ENCODE assay signal across 28 cellular contexts in genomic region chr3:43729707-43730399, GRCh38. TPM values are rescaled to one million over a fixed set of nuclear protein-coding genes. Genes with fewer than 3 reads are reported as not detected.
A peak's percentile ranks its signal among the peaks of the same experiment; 100 is the strongest.
DNase-seq lines count a peak whose midpoint lies in the region; ATAC-seq and TF ChIP-seq lines count a peak whose summit lies in the region.
"Had no signal": no experiment of that assay in that cellular context is flagged by ENCODE, and none has a peak within 500 bp of the region (broad histone marks: within the 10 kb centered on the region; RNA-seq: fewer than 3 reads in every experiment).

No MANE protein-coding gene starts in this region.

- H3K9me2 ChIP-seq in SK-N-SH, result no peaks in the 10 kb centered on the region

- H4K8ac ChIP-seq in neuronal stem cell (ENCODE audit: low read depth, low read length), result no peak overlapping the region

- H3K4ac ChIP-seq in neuronal stem cell (ENCODE audit: low read length), result no peak overlapping the region

- H2BK12ac ChIP-seq in neuronal stem cell (ENCODE audit: low read length), result no peak overlapping the region

- H2AK5ac ChIP-seq in neuronal stem cell (ENCODE audit: low read depth, low read length), result no peak overlapping the region

- H3K9me3 Mint-ChIP-seq in MCF 10A (ENCODE audit: unreplicated experiment), result no peaks in the 10 kb centered on the region
- H3K9me3 Mint-ChIP-seq: activated CD4-positive, alpha-beta T cell treated with anti-CD3 and anti-CD28 coated beads, Interleukin-2, amount 10 ng/mL, durations not matched to agents 7 days and 5 days; activated naive CD8-positive, alpha-beta T cell treated with anti-CD3 and anti-CD28 coated beads for 36 hours; natural killer cell treated with Interleukin-12 subunit alpha and Interleukin-12 subunit beta and Interleukin-15 and Interleukin-18, amount 100 ng/mL, for 72 hours had no signal

- H2AFZ ChIP-seq in mammary epithelial cell (ENCODE audit: low read depth, low read length) (no peak overlapping the region), neuronal stem cell (ENCODE audit: low read length) (no peak overlapping the region), SK-N-SH (ENCODE audit: low read depth) (no peak overlapping the region)
- H2AFZ ChIP-seq: parathyroid adenoma had no signal

- no peak overlapping the region for H2BK120ac ChIP-seq in neuronal stem cell (ENCODE audit: low read depth, low read length)

- dilution Hi-C loops in mammary epithelial cell (cut with HindIII; ENCODE audit: low sequenced_read_pairs), result no loop called here

- H3K23ac ChIP-seq in neuronal stem cell (ENCODE audit: low read depth, low read length, poor library complexity), result peak overlapping the region; percentile 44

- no peak overlapping the region for H3K4me2 ChIP-seq in mammary epithelial cell (ENCODE audit: insufficient read depth, low read depth, low read length)
- no peak overlapping the region for H3K4me2 ChIP-seq in neuronal stem cell (ENCODE audit: insufficient read depth, low read length, poor library complexity, severe bottlenecking)
- H3K4me2 ChIP-seq in SK-N-SH, result no peak overlapping the region
- H3K4me2 ChIP-seq: A549, smooth muscle cell had no signal

- no peak for TF ChIP-seq EP300 in esophagus muscularis mucosa (IDR thresholded peaks at IDR 0.05)
- no peak for TF ChIP-seq EP300 in SK-N-SH (IDR thresholded peaks at IDR 0.05; ENCODE audit: borderline replicate concordance in 1 of 2, low read depth in 1 of 2, low read length in 1 of 2)

- H3K36me3 Mint-ChIP-seq in MCF 10A (ENCODE audit: insufficient read depth, unreplicated experiment), result peaks cover 44% of the 10 kb centered on the region
- H3K36me3 Mint-ChIP-seq: WTC11 had no signal

- no peaks in the 10 kb centered on the region for H3K79me1 ChIP-seq in neuronal stem cell (ENCODE audit: low read depth, low read length)

- H3K9ac ChIP-seq in mammary epithelial cell (ENCODE audit: insufficient read depth, low read length) (no peak overlapping the region), neuronal stem cell (ENCODE audit: low read depth, low read length, poor library complexity) (no peak overlapping the region), SK-N-SH (no peak overlapping the region)
- H3K9ac ChIP-seq: parathyroid adenoma had no signal

- peaks cover 7% of the 10 kb centered on the region for H3K4me1 ChIP-seq in mammary epithelial cell (ENCODE audit: insufficient read depth, low read length)
- peaks cover 10 to 18% (median 12%) of the 10 kb centered on the region in 4 donors for H3K4me1 ChIP-seq in esophagus muscularis mucosa
- H3K4me1 ChIP-seq in neuronal stem cell (ENCODE audit: control insufficient read depth in 2 of 2, insufficient read depth in 1 of 2, low read depth in 1 of 2, low read length in 2 of 2), result peaks cover 0 to 2% of the 10 kb centered on the region in 2 donors
- H3K4me1 ChIP-seq in SK-N-SH (ENCODE audit: control insufficient read depth in 1 of 2, insufficient read depth in 2 of 2, low read depth in 1 of 2, low read length in 1 of 2), result 0 out of 4 replicates have a peak, but pooled peaks cover 0 to 4% of the 10 kb centered on the region in 2 experiments
- H3K4me1 ChIP-seq: A549, parathyroid adenoma, vagina had no signal

- peak; percentile 22 for DNase-seq in MCF 10A (ENCODE audit: unreplicated experiment)
- DNase-seq in mammary epithelial cell, result no peak
- peak; percentile 64 for DNase-seq in esophagus muscularis mucosa (ENCODE audit: extremely low spot score)
- DNase-seq in neuronal stem cell (ENCODE audit: low spot score), result no peak
- DNase-seq in RPMI8226, result no peak
- DNase-seq in SK-N-SH, result no peak
- DNase-seq in GDM1 (lab: John Stamatoyannopoulos, UW), result no peak
- DNase-seq: activated CD4-positive, alpha-beta T cell treated with anti-CD3 and anti-CD28 coated beads, Interleukin-2, amount 10 ng/mL, durations not matched to agents 7 days and 5 days; activated effector memory CD4-positive, alpha-beta T cell treated with Interleukin-2 at 50 U/mL for 16 hours; activated naive CD8-positive, alpha-beta T cell treated with anti-CD3 and anti-CD28 coated beads for 36 hours; anterior cingulate cortex; DND-41; effector CD4-positive, alpha-beta T cell; islet precursor cell; NCI-H1436 treated with DMSO at 0.1 percent for 48 hours; NCI-H2171 treated with DMSO at 0.1 percent for 48 hours; NCI-H524; stimulated activated naive CD4-positive, alpha-beta T cell treated with Interleukin-2 at 50 U/mL for 16 hours; T-helper 1 cell had no signal

- H2BK15ac ChIP-seq in neuronal stem cell (ENCODE audit: low read length), result no peak overlapping the region

- in situ Hi-C loops in mammary epithelial cell (cut with MboI; ENCODE audit: low sequenced_read_pairs in 2 of 2), result no loop called here

- intact Hi-C loops in MCF 10A (cut with micrococcal nuclease), result no loop called here
- intact Hi-C loops in mammary epithelial cell (cut with micrococcal nuclease), result no loop called here
- intact Hi-C loops in esophagus muscularis mucosa (cut with DNase I), result no loop called here

- H3K27me3 ChIP-seq in mammary epithelial cell (ENCODE audit: insufficient read depth, low read length) (no peaks in the 10 kb centered on the region), esophagus muscularis mucosa (no peaks in the 10 kb centered on the region), neuronal stem cell (ENCODE audit: control insufficient read depth in 3 of 3, insufficient read depth in 3 of 3, low read depth in 1 of 3, low read length in 3 of 3) (no peaks in the 10 kb centered on the region), SK-N-SH (ENCODE audit: insufficient read depth) (no peaks in the 10 kb centered on the region)
- H3K27me3 ChIP-seq: right atrium auricular region, vagina had no signal

- H3F3A ChIP-seq in SK-N-SH (replicated peaks; ENCODE audit: insufficient read depth), result no peaks in the 10 kb centered on the region

- no peak for TF ChIP-seq RAD21 in SK-N-SH (IDR thresholded peaks at IDR 0.05; ENCODE audit: low read length)

- no peak for TF ChIP-seq POLR2A in esophagus muscularis mucosa (IDR thresholded peaks at IDR 0.05; ENCODE audit: low read depth)

- TF ChIP-seq CTCF in MCF 10A (IDR thresholded peaks at IDR 0.05; ENCODE audit: unreplicated experiment) (no peak), mammary epithelial cell (conservative IDR thresholded peaks at IDR 0.05 in 1 of 2, IDR thresholded peaks at IDR 0.05 in 1 of 2; ENCODE audit: extremely low read depth in 1 of 2, insufficient read depth in 1 of 2, low read depth in 1 of 2, low read length in 2 of 2) (no peak), esophagus muscularis mucosa (IDR thresholded peaks at IDR 0.05) (no peak), SK-N-SH (IDR thresholded peaks at IDR 0.05) (no peak)

- H3K79me2 ChIP-seq in mammary epithelial cell (ENCODE audit: insufficient read depth, low read length) (no peaks in the 10 kb centered on the region), SK-N-SH (ENCODE audit: insufficient read depth) (no peaks in the 10 kb centered on the region)
- H3K79me2 ChIP-seq: parathyroid adenoma had no signal

- no peaks in the 10 kb centered on the region for H3K36me3 ChIP-seq in mammary epithelial cell (ENCODE audit: insufficient read depth, low read length)
- peaks cover 0 to 14% (median 6%) of the 10 kb centered on the region in 4 donors for H3K36me3 ChIP-seq in esophagus muscularis mucosa
- no peaks in the 10 kb centered on the region for H3K36me3 ChIP-seq in neuronal stem cell (replicated peaks in 1 of 2; ENCODE audit: control insufficient read depth in 2 of 2, insufficient read depth in 2 of 2, low read length in 2 of 2)
- no peaks in the 10 kb centered on the region for H3K36me3 ChIP-seq in SK-N-SH (replicated peaks in 1 of 2; ENCODE audit: control insufficient read depth in 1 of 2, insufficient read depth in 2 of 2, low read length in 1 of 2)
- H3K36me3 ChIP-seq: right atrium auricular region, vagina had no signal

- H3K4me1 Mint-ChIP-seq in MCF 10A (ENCODE audit: insufficient read depth, unreplicated experiment), result peaks cover 14% of the 10 kb centered on the region
- H3K4me1 Mint-ChIP-seq: activated CD4-positive, alpha-beta T cell treated with anti-CD3 and anti-CD28 coated beads, Interleukin-2, amount 10 ng/mL, durations not matched to agents 7 days and 5 days; activated naive CD8-positive, alpha-beta T cell treated with anti-CD3 and anti-CD28 coated beads for 36 hours had no signal

- H3K4me3 ChIP-seq in mammary epithelial cell (replicated peaks in 1 of 3; ENCODE audit: insufficient read depth in 1 of 3, low read depth in 2 of 3, low read length in 3 of 3) (no peak overlapping the region), esophagus muscularis mucosa (no peak overlapping the region), neuronal stem cell (ENCODE audit: low read length in 2 of 2) (no peak overlapping the region), SK-N-SH (ENCODE audit: low read depth in 2 of 2, low read length in 1 of 2) (no peak overlapping the region)
- H3K4me3 ChIP-seq: A549, right atrium auricular region, smooth muscle cell, vagina had no signal

- H3K18ac ChIP-seq in neuronal stem cell (ENCODE audit: low read length), result no peak overlapping the region

- no peak overlapping the region for H3K4me3 Mint-ChIP-seq in MCF 10A (ENCODE audit: unreplicated experiment)
- H3K4me3 Mint-ChIP-seq: activated CD4-positive, alpha-beta T cell treated with anti-CD3 and anti-CD28 coated beads, Interleukin-2, amount 10 ng/mL, durations not matched to agents 7 days and 5 days; activated naive CD8-positive, alpha-beta T cell treated with anti-CD3 and anti-CD28 coated beads for 36 hours; natural killer cell treated with Interleukin-12 subunit alpha and Interleukin-12 subunit beta and Interleukin-15 and Interleukin-18, amount 100 ng/mL, for 72 hours; WTC11 had no signal

- no peak overlapping the region for H2BK5ac ChIP-seq in neuronal stem cell (ENCODE audit: low read length)

- POLR2A ChIA-PET in MCF 10A (lab: Yijun Ruan, JAX), result interaction anchor here (0.5 to 3.2 kb wide), 6 partner anchors 9 to 357 kb away, joined by 3 to 19 read pairs (median 3); partner anchors contain the start of gene ABHD5
- POLR2A ChIA-PET in SK-N-SH (lab: Yijun Ruan, JAX), result no interaction called here

- H3K27ac ChIP-seq in mammary epithelial cell (ENCODE audit: insufficient read depth, low read depth, low read length) (no peak overlapping the region), esophagus muscularis mucosa (replicated peaks in 1 of 4) (no peak overlapping the region), neuronal stem cell (replicated peaks; ENCODE audit: low read length) (no peak overlapping the region), SK-N-SH (ENCODE audit: low read depth in 2 of 2, low read length in 1 of 2) (no peak overlapping the region)
- H3K27ac ChIP-seq: A549, parathyroid adenoma, right atrium auricular region, vagina had no signal

- H4K20me1 ChIP-seq in mammary epithelial cell (ENCODE audit: insufficient read depth, low read length) (no peaks in the 10 kb centered on the region), SK-N-SH (ENCODE audit: insufficient read depth) (no peaks in the 10 kb centered on the region)

- no peak for ATAC-seq in GM18519 (IDR thresholded peaks at IDR 0.05; ENCODE audit: low FRiP score, unreplicated experiment)
- ATAC-seq: A549; HCT116; natural killer cell treated with Interleukin-12 subunit alpha and Interleukin-12 subunit beta and Interleukin-15 and Interleukin-18, amount 100 ng/mL, for 72 hours; WTC11 had no signal

- no peak overlapping the region for H4K91ac ChIP-seq in neuronal stem cell (ENCODE audit: low read depth, low read length, poor library complexity)

- H3K14ac ChIP-seq in neuronal stem cell (ENCODE audit: low read length), result no peak overlapping the region

- H3K9me3 ChIP-seq in mammary epithelial cell (replicated peaks; ENCODE audit: insufficient read depth, low read length) (no peaks in the 10 kb centered on the region), esophagus muscularis mucosa (no peaks in the 10 kb centered on the region), neuronal stem cell (replicated peaks in 1 of 2; ENCODE audit: control insufficient read depth in 2 of 2, insufficient read depth in 1 of 2, low read depth in 1 of 2, low read length in 2 of 2) (no peaks in the 10 kb centered on the region), SK-N-SH (no peaks in the 10 kb centered on the region)
- H3K9me3 ChIP-seq: A549, right atrium auricular region, vagina had no signal

- no peaks in the 10 kb centered on the region for H3K27me3 Mint-ChIP-seq in MCF 10A (ENCODE audit: insufficient read depth, unreplicated experiment)
- H3K27me3 Mint-ChIP-seq: activated CD4-positive, alpha-beta T cell treated with anti-CD3 and anti-CD28 coated beads, Interleukin-2, amount 10 ng/mL, durations not matched to agents 7 days and 5 days; activated naive CD8-positive, alpha-beta T cell treated with anti-CD3 and anti-CD28 coated beads for 36 hours; natural killer cell treated with Interleukin-12 subunit alpha and Interleukin-12 subunit beta and Interleukin-15 and Interleukin-18, amount 100 ng/mL, for 72 hours had no signal

- H3K27ac Mint-ChIP-seq in MCF 10A (ENCODE audit: low read depth, unreplicated experiment), result no peak overlapping the region
- H3K27ac Mint-ChIP-seq: activated CD4-positive, alpha-beta T cell treated with anti-CD3 and anti-CD28 coated beads, Interleukin-2, amount 10 ng/mL, durations not matched to agents 7 days and 5 days; activated naive CD8-positive, alpha-beta T cell treated with anti-CD3 and anti-CD28 coated beads for 36 hours; natural killer cell treated with Interleukin-12 subunit alpha and Interleukin-12 subunit beta and Interleukin-15 and Interleukin-18, amount 100 ng/mL, for 72 hours; WTC11 had no signal

- CTCF ChIA-PET in MCF 10A (lab: Yijun Ruan, JAX), result interaction anchor here (0.7 to 0.8 kb wide), 2 partner anchors 9 to 40 kb away, joined by 3 to 4 read pairs; no protein-coding TSS in a partner anchor
- CTCF ChIA-PET in mammary epithelial cell (lab: Charles Lee; ENCODE audit: low non-redundant PET), result interaction anchor here (0.6 kb wide), 1 partner anchor 534 kb away, joined by 3 read pairs; no protein-coding TSS in a partner anchor
- CTCF ChIA-PET in SK-N-SH (lab: Yijun Ruan, JAX), result interaction anchor here (1.0 kb wide), 1 partner anchor 27 kb away, joined by 3 read pairs; no protein-coding TSS in a partner anchor

- no TSS peak for BruUV-seq in MCF 10A (replicated peaks; lab: Mats Ljungman, UMichigan)
- no TSS peak for BruUV-seq in mammary epithelial cell (replicated peaks; lab: Mats Ljungman, UMichigan)

- WGBS in mammary epithelial cell (ENCODE audit: low coverage, missing lambda C conversion rate), result 22% methylated on average over 1 of the region's 1 CpG
- 100% methylated on average over 1 of the region's 1 CpG for WGBS in esophagus muscularis mucosa
- no CpG with 5 or more reads among the region's 1 CpG for WGBS in neuronal stem cell (ENCODE audit: extremely low coverage in 2 of 2, insufficient read length in 2 of 2, insufficient replicate concordance in 1 of 2), 2 donors
- 90% methylated on average over 1 of the region's 1 CpG for WGBS in SK-N-SH (ENCODE audit: low lambda C conversion rate)

RNA-seq across cellular contexts. Expression of gene ABHD5, which starts 39.1 kb away (rescaled TPM):
- 30.3 and 32.6 TPM in 2 replicates for total RNA-seq in MCF 10A (2022)
- total RNA-seq in mammary epithelial cell, result 10 to 100 TPM; 37.9 to 59.8 TPM
- polyA plus RNA-seq in mammary epithelial cell, result 32.4 TPM
- polyA minus RNA-seq in mammary epithelial cell, result 39.3 TPM
- total RNA-seq in esophagus muscularis mucosa, result 10 to 100 TPM; 22.3 to 40.3 (median 31.4) TPM
- 4.5 TPM for polyA plus RNA-seq in neuronal stem cell (2013, experiment 1 of 2)
- polyA plus RNA-seq in neuronal stem cell (2013, experiment 2 of 2), result 4.4 TPM
- polyA plus RNA-seq in SK-N-SH (2012; rRNA removed), result 10.4 and 12.8 TPM in 2 replicates
- 14.0 and 14.4 TPM in 2 replicates for polyA plus RNA-seq in SK-N-SH (2012; cell fraction: cytosol; rRNA removed)
- 8.1 and 12.2 TPM in 2 replicates for polyA plus RNA-seq in SK-N-SH (2012; cell fraction: nucleus; rRNA removed)

Comparison
In these comparisons a context has a peak if more than half of its experiments do, and no peak if none do; other contexts are left out.
1. DNase-seq: peak in MCF 10A (single experiment) and esophagus muscularis mucosa (single experiment); none in mammary epithelial cell (single experiment), neuronal stem cell (single experiment), RPMI8226 (single experiment), SK-N-SH (single experiment) and GDM1 (single experiment).